ENCODE assay signal across 19 cellular contexts in genomic region chr4:704198-704891, GRCh38. TPM values are rescaled to one million over a fixed set of nuclear protein-coding genes. Genes with fewer than 3 reads are reported as not detected.
DNase-seq lines count a peak whose midpoint lies in the region; ATAC-seq, FAIRE-seq and TF ChIP-seq lines count a peak whose summit lies in the region.
"Had no signal": no experiment of that assay in that cellular context is flagged by ENCODE, and none has a peak within 500 bp of the region (broad histone marks: within the 10 kb centered on the region; RNA-seq: fewer than 3 reads in every experiment).

No MANE protein-coding gene starts in this region.

- H3K9me3 ChIP-seq in right cardiac atrium (ENCODE audit: control insufficient read depth, low read length) (no peaks in the 10 kb centered on the region), neural progenitor cell (ENCODE audit: low read depth) (no peaks in the 10 kb centered on the region)

- TF ChIP-seq CTCF in neural progenitor cell (IDR thresholded peaks at IDR 0.05) = no peak

- peaks cover 27% of the 10 kb centered on the region for H4K20me1 ChIP-seq in neural progenitor cell (ENCODE audit: low read depth)

- H3K79me2 ChIP-seq in neural progenitor cell (ENCODE audit: low read depth) = peaks cover 36% of the 10 kb centered on the region

- intact Hi-C loops in right cardiac atrium (cut with DNase I) = no loop called here
- intact Hi-C loops in left ventricle myocardium superior (cut with micrococcal nuclease) = no loop called here
- intact Hi-C loops in dendritic cell treated with granulocyte-macrophage colony-stimulating factor and Interleukin-4, amounts not matched to agents 40 ng/mL and 50 ng/mL, for 4 days (cut with micrococcal nuclease) = no loop called here
- intact Hi-C loops in activated CD4-positive, alpha-beta memory T cell treated with anti-CD3 and anti-CD28 coated beads for 36 hours (cut with micrococcal nuclease) = no loop called here

- H3K27ac Mint-ChIP-seq in dendritic cell treated with granulocyte-macrophage colony-stimulating factor and Interleukin-4, amounts not matched to agents 40 ng/mL and 50 ng/mL, for 4 days = peak overlapping the region; percentile 97
- no peak overlapping the region for H3K27ac Mint-ChIP-seq in neural progenitor cell
- no peak overlapping the region for H3K27ac Mint-ChIP-seq in activated CD4-positive, alpha-beta memory T cell treated with anti-CD3 and anti-CD28 coated beads for 36 hours
- H3K27ac Mint-ChIP-seq: activated naive CD8-positive, alpha-beta T cell; progenitor cell of endocrine pancreas had no signal

- CTCF ChIA-PET in activated CD4-positive, alpha-beta memory T cell treated with anti-CD3 and anti-CD28 coated beads for 36 hours (lab: Charles Lee) = no interaction called here

- no peaks in the 10 kb centered on the region for H3K9me3 Mint-ChIP-seq in dendritic cell treated with granulocyte-macrophage colony-stimulating factor and Interleukin-4, amounts not matched to agents 40 ng/mL and 50 ng/mL, for 4 days
- peaks cover 7% of the 10 kb centered on the region for H3K9me3 Mint-ChIP-seq in neural progenitor cell
- no peaks in the 10 kb centered on the region for H3K9me3 Mint-ChIP-seq in activated CD4-positive, alpha-beta memory T cell treated with anti-CD3 and anti-CD28 coated beads for 36 hours

- peaks cover 9% of the 10 kb centered on the region for H3K27me3 Mint-ChIP-seq in dendritic cell treated with granulocyte-macrophage colony-stimulating factor and Interleukin-4, amounts not matched to agents 40 ng/mL and 50 ng/mL, for 4 days
- peaks cover 12% of the 10 kb centered on the region for H3K27me3 Mint-ChIP-seq in neural progenitor cell (ENCODE audit: insufficient read depth, low read depth)
- H3K27me3 Mint-ChIP-seq in activated CD4-positive, alpha-beta memory T cell treated with anti-CD3 and anti-CD28 coated beads for 36 hours = no peaks in the 10 kb centered on the region
- H3K27me3 Mint-ChIP-seq: activated CD4-positive, alpha-beta T cell treated with anti-CD3 and anti-CD28 coated beads, Interleukin-2, amount 10 ng/mL, durations not matched to agents 7 days and 5 days; activated naive CD8-positive, alpha-beta T cell had no signal

- peak; percentile 38 to 76 (median 74) for DNase-seq in right cardiac atrium
- no peak for DNase-seq in left ventricle myocardium superior
- no peak for DNase-seq in neural progenitor cell (ENCODE audit: low spot score)
- no peak for DNase-seq in activated CD4-positive, alpha-beta memory T cell treated with anti-CD3 and anti-CD28 coated beads for 36 hours
- DNase-seq in GM12891 (ENCODE audit: insufficient read length, low spot score) = no peak
- DNase-seq: activated CD4-positive, alpha-beta T cell treated with anti-CD3 and anti-CD28 coated beads, Interleukin-2, amount 10 ng/mL, durations not matched to agents 7 days and 5 days; EL; head of caudate nucleus; NCI-H1105; NCI-H510A treated with DMSO at 0.1 percent for 48 hours; small intestine; stimulated activated CD4-positive, alpha-beta T cell treated with anti-CD3 and anti-CD28 coated beads, Interleukin-4, amount 100 ng/mL, for 24 hours had no signal

- no peak overlapping the region for H3K4me2 ChIP-seq in neural progenitor cell

- no peak overlapping the region for H2AFZ ChIP-seq in neural progenitor cell (replicated peaks)

- ATAC-seq in right cardiac atrium (peak in 1 of 2 donors; percentile 2), left ventricle myocardium superior (no peak), HG02885 (IDR thresholded peaks at IDR 0.05; ENCODE audit: poor library complexity, unreplicated experiment) (no peak)

- H3K4me3 ChIP-seq in right cardiac atrium (ENCODE audit: low read length) (no peak overlapping the region), neural progenitor cell (no peak overlapping the region)

- POLR2A ChIA-PET in activated CD4-positive, alpha-beta memory T cell treated with anti-CD3 and anti-CD28 coated beads for 36 hours (lab: Charles Lee) = no interaction called here

- peaks cover 16% of the 10 kb centered on the region for H3K36me3 Mint-ChIP-seq in dendritic cell treated with granulocyte-macrophage colony-stimulating factor and Interleukin-4, amounts not matched to agents 40 ng/mL and 50 ng/mL, for 4 days (ENCODE audit: low read depth)
- H3K36me3 Mint-ChIP-seq in neural progenitor cell = peaks cover 8% of the 10 kb centered on the region
- H3K36me3 Mint-ChIP-seq in activated CD4-positive, alpha-beta memory T cell treated with anti-CD3 and anti-CD28 coated beads for 36 hours = no peaks in the 10 kb centered on the region
- H3K36me3 Mint-ChIP-seq: activated naive CD8-positive, alpha-beta T cell had no signal

- H3K4me1 ChIP-seq in right cardiac atrium (ENCODE audit: control insufficient read depth, insufficient read depth, low read length) (peaks cover 5% of the 10 kb centered on the region), neural progenitor cell (peaks cover 9% of the 10 kb centered on the region)

- FAIRE-seq in GM12891 (lab: Jason Lieb, UNC) = no peak
- FAIRE-seq: colon, GM18507, small intestine had no signal

- peaks cover 2% of the 10 kb centered on the region for H3F3A ChIP-seq in neural progenitor cell (ENCODE audit: low read depth)

- H3K36me3 ChIP-seq in neural progenitor cell = no peaks in the 10 kb centered on the region

- TF ChIP-seq POLR2A in GM12891 (IDR thresholded peaks at IDR 0.05; ENCODE audit: low read depth, low read length) = no peak

- H3K27ac ChIP-seq in right cardiac atrium (ENCODE audit: low read length) (no peak overlapping the region), neural progenitor cell (no peak overlapping the region)

- H3K9ac ChIP-seq in neural progenitor cell = no peak overlapping the region

- H3K27me3 ChIP-seq in right cardiac atrium (ENCODE audit: control insufficient read depth, insufficient read depth) = no peaks in the 10 kb centered on the region
- peaks cover 15% of the 10 kb centered on the region for H3K27me3 ChIP-seq in neural progenitor cell

- H3K4me1 Mint-ChIP-seq in dendritic cell treated with granulocyte-macrophage colony-stimulating factor and Interleukin-4, amounts not matched to agents 40 ng/mL and 50 ng/mL, for 4 days (ENCODE audit: low read depth) = peaks cover 60% of the 10 kb centered on the region
- H3K4me1 Mint-ChIP-seq in neural progenitor cell = peaks cover 3% of the 10 kb centered on the region
- peaks cover 20% of the 10 kb centered on the region for H3K4me1 Mint-ChIP-seq in activated CD4-positive, alpha-beta memory T cell treated with anti-CD3 and anti-CD28 coated beads for 36 hours (ENCODE audit: low read depth)

- peak overlapping the region; percentile 94 for H3K4me3 Mint-ChIP-seq in dendritic cell treated with granulocyte-macrophage colony-stimulating factor and Interleukin-4, amounts not matched to agents 40 ng/mL and 50 ng/mL, for 4 days
- peak overlapping the region; percentile 41 for H3K4me3 Mint-ChIP-seq in neural progenitor cell
- no peak overlapping the region for H3K4me3 Mint-ChIP-seq in activated CD4-positive, alpha-beta memory T cell treated with anti-CD3 and anti-CD28 coated beads for 36 hours

- 93% methylated on average over 46 of the region's 46 CpGs for WGBS in right cardiac atrium

TF ChIP-seq in GM12891, 5 proteins besides CTCF, POLR2A, EP300 and RAD21:
- TF ChIP-seq POU2F2 (IDR thresholded peaks at IDR 0.05; ENCODE audit: low read depth, low read length) (no peak), POLR2AphosphoS5 (IDR thresholded peaks at IDR 0.05; ENCODE audit: low read depth, low read length) (no peak), SPI1 (IDR thresholded peaks at IDR 0.05; ENCODE audit: low read depth, low read length) (no peak), PAX5 (IDR thresholded peaks at IDR 0.05; ENCODE audit: insufficient read depth, low read length, severe bottlenecking) (no peak), TAF1 (IDR thresholded peaks at IDR 0.05; ENCODE audit: low read depth, low read length) (no peak)

RNA-seq across cellular contexts. Expression of gene PCGF3, which starts 1.3 kb away (rescaled TPM):
- total RNA-seq in right cardiac atrium = 10 to 100 TPM; 25.0 to 28.6 (median 26.4) TPM
- 30.1 TPM for polyA plus RNA-seq in right cardiac atrium
- total RNA-seq in left ventricle myocardium superior = 20.9 TPM
- total RNA-seq in neural progenitor cell (ENCODE audit: low replicate concordance) = 44.7 and 59.1 TPM in 2 replicates
- 10 to 100 TPM; 27.8 to 29.3 TPM for total RNA-seq in activated CD4-positive, alpha-beta memory T cell treated with anti-CD3 and anti-CD28 coated beads for 36 hours
- 20.6 TPM for polyA plus RNA-seq in GM12891 (2012; ENCODE audit: low read depth, missing spikeins)

RNA-seq across cellular contexts. Expression of gene SLC49A3, which starts 15.4 kb away (rescaled TPM):
- 10 to 100 TPM; 13.7 to 19.5 (median 16.9) TPM for total RNA-seq in right cardiac atrium
- polyA plus RNA-seq in right cardiac atrium = 10.6 TPM
- 12.6 TPM for total RNA-seq in left ventricle myocardium superior
- 1.9 and 3.4 TPM in 2 replicates for total RNA-seq in neural progenitor cell (ENCODE audit: low replicate concordance)
- total RNA-seq in activated CD4-positive, alpha-beta memory T cell treated with anti-CD3 and anti-CD28 coated beads for 36 hours = under 1 TPM in 1 of 2 experiments, not detected in 1; 0.19 TPM
- 0.42 TPM for polyA plus RNA-seq in GM12891 (2012; ENCODE audit: low read depth, missing spikeins)
- total RNA-seq: myocyte had no signal

RNA-seq across cellular contexts. Expression of gene MYL5, which starts 30.0 kb away (rescaled TPM):
- 1 to 10 TPM; 4.0 to 6.0 (median 4.7) TPM for total RNA-seq in right cardiac atrium
- 3.8 TPM for polyA plus RNA-seq in right cardiac atrium
- 2.7 TPM for total RNA-seq in left ventricle myocardium superior
- 0.21 and 10.0 TPM in 2 replicates for total RNA-seq in neural progenitor cell (ENCODE audit: low replicate concordance)
- 10 to 100 TPM; 12.4 to 13.0 TPM for total RNA-seq in activated CD4-positive, alpha-beta memory T cell treated with anti-CD3 and anti-CD28 coated beads for 36 hours
- 23.8 TPM for polyA plus RNA-seq in GM12891 (2012; ENCODE audit: low read depth, missing spikeins)

RNA-seq across cellular contexts. Expression of gene ATP5ME, which starts 30.3 kb away (rescaled TPM):
- total RNA-seq in right cardiac atrium = 100 to 1,000 TPM; 689 to 911 (median 734) TPM
- polyA plus RNA-seq in right cardiac atrium = 1,352 TPM
- total RNA-seq in left ventricle myocardium superior = 1,128 TPM
- 95.1 and 114 TPM in 2 replicates for total RNA-seq in neural progenitor cell (ENCODE audit: low replicate concordance)
- total RNA-seq in activated CD4-positive, alpha-beta memory T cell treated with anti-CD3 and anti-CD28 coated beads for 36 hours = 100 to 1,000 TPM; 245 to 254 TPM
- 1,492 TPM for polyA plus RNA-seq in GM12891 (2012; ENCODE audit: low read depth, missing spikeins)

Comparison
In these comparisons a context has a peak if more than half of its experiments do, and no peak if none do; other contexts are left out.
1. DNase-seq: peak in right cardiac atrium (3 of 3); none in left ventricle myocardium superior (single experiment), neural progenitor cell (single experiment), activated CD4-positive, alpha-beta memory T cell treated with anti-CD3 and anti-CD28 coated beads for 36 hours (single experiment) and GM12891 (single experiment).